In the genomic region with DNA sequence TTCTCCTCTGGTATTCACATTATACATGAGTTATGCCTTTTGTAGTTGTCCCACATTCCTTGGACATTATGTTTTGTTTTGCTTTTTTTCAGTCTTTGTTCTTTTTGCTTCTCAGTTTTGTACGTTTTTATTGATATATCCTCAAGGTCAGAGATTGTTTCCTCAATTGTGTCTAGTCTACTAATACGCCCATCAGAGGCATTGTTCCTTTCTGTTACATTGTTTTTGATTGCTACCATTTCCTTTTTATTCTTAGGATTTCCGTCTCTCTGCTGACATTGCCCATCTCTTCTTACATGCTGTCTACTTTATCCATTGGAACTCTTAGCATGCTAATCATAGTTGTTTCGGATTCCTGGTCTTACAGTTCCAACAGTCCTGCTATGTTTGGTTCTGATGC, we compare ENCODE assay signal across 26 cellular contexts. TPM values are rescaled to one million over a fixed set of nuclear protein-coding genes. Genes with fewer than 3 reads are reported as not detected.
"Had no signal": no experiment of that assay in that cellular context is flagged by ENCODE, and none has a peak within 500 bp of the region (broad histone marks: within the 10 kb centered on the region; RNA-seq: fewer than 3 reads in every experiment).

No MANE protein-coding gene starts in this region.

- H3K27ac ChIP-seq: breast epithelium, Peyer's patch, RWPE1, SJSA1 had no signal

- H3K9me3 Mint-ChIP-seq: activated CD8-positive, alpha-beta T cell treated with anti-CD3 and anti-CD28 coated beads for 36 hours; activated naive CD4-positive, alpha-beta T cell treated with anti-CD3 and anti-CD28 coated beads, Interleukin-2, amount 10 ng/mL, durations not matched to agents 7 days and 5 days; activated naive CD8-positive, alpha-beta T cell treated with anti-CD3 and anti-CD28 coated beads for 36 hours; activated T-cell treated with anti-CD3 and anti-CD28 coated beads, Interleukin-2, amount 50 U/mL, for 72 hours; activated T-helper 2 cell treated with anti-CD3 and anti-CD28 coated beads, Interferon-gamma antibody, Interleukin-2, Interleukin-4, amounts not matched to agents 10 μg/mL and 5 μg/mL and 100 μg/mL, durations not matched to agents 14 hours and 24 hours and 36 hours; T-helper 2 cell treated with Interferon-gamma antibody and Interleukin-4, amounts not matched to agents 5 μg/mL and 100 μg/mL, for 36 hours had no signal

- H3K27ac Mint-ChIP-seq: activated CD8-positive, alpha-beta T cell treated with anti-CD3 and anti-CD28 coated beads for 36 hours; activated naive CD4-positive, alpha-beta T cell treated with anti-CD3 and anti-CD28 coated beads, Interleukin-2, amount 10 ng/mL, durations not matched to agents 7 days and 5 days; activated naive CD8-positive, alpha-beta T cell treated with anti-CD3 and anti-CD28 coated beads for 36 hours; activated T-cell treated with anti-CD3 and anti-CD28 coated beads, Interleukin-2, amount 50 U/mL, for 72 hours; activated T-helper 2 cell treated with anti-CD3 and anti-CD28 coated beads, Interferon-gamma antibody, Interleukin-2, Interleukin-4, amounts not matched to agents 10 μg/mL and 5 μg/mL and 100 μg/mL, durations not matched to agents 14 hours and 24 hours and 36 hours; T-helper 2 cell treated with Interferon-gamma antibody and Interleukin-4, amounts not matched to agents 5 μg/mL and 100 μg/mL, for 36 hours had no signal

- H3K4me3 Mint-ChIP-seq: activated CD8-positive, alpha-beta T cell treated with anti-CD3 and anti-CD28 coated beads for 36 hours; activated naive CD4-positive, alpha-beta T cell treated with anti-CD3 and anti-CD28 coated beads, Interleukin-2, amount 10 ng/mL, durations not matched to agents 7 days and 5 days; activated naive CD8-positive, alpha-beta T cell treated with anti-CD3 and anti-CD28 coated beads for 36 hours; activated T-cell treated with anti-CD3 and anti-CD28 coated beads, Interleukin-2, amount 50 U/mL, for 72 hours; T-helper 2 cell treated with Interferon-gamma antibody and Interleukin-4, amounts not matched to agents 5 μg/mL and 100 μg/mL, for 36 hours had no signal

- DNase-seq: activated CD4-positive, alpha-beta T cell treated with anti-CD3 and anti-CD28 coated beads for 4 hours; activated CD8-positive, alpha-beta memory T cell treated with anti-CD3 and anti-CD28 coated beads, Interleukin-2, amount 50 U/mL, for 4 hours; activated CD8-positive, alpha-beta T cell treated with anti-CD3 and anti-CD28 coated beads for 36 hours; activated gamma-delta T cell treated with Interleukin-2 at 50 U/mL for 16 hours; activated naive CD4-positive, alpha-beta T cell treated with anti-CD3 and anti-CD28 coated beads, Interleukin-2, amount 10 ng/mL, durations not matched to agents 7 days and 5 days; activated naive CD8-positive, alpha-beta T cell treated with anti-CD3 and anti-CD28 coated beads for 36 hours; activated T-cell treated with anti-CD3 and anti-CD28 coated beads, Interleukin-2, amount 50 U/mL, for 72 hours; Karpas-422; MM.1S; NCI-H1105; NCI-H1436 treated with DMSO at 0.1 percent for 48 hours; NCI-H187; NCI-H2081; NCI-H510A treated with DMSO at 0.1 percent for 48 hours; NCI-H69; NK-92 treated with Interleukin-12 subunit alpha and Interleukin-12 subunit beta, amount 100 ng/mL, for 24 hours; Peyer's patch; SHP77; SW 1271 had no signal

- H3K4me1 Mint-ChIP-seq: activated naive CD4-positive, alpha-beta T cell treated with anti-CD3 and anti-CD28 coated beads, Interleukin-2, amount 10 ng/mL, durations not matched to agents 7 days and 5 days had no signal

- H3K4me3 ChIP-seq: breast epithelium, Peyer's patch, SJSA1 had no signal

- ATAC-seq: activated CD4-positive, CD25-positive, alpha-beta regulatory T cell treated with anti-CD3 and anti-CD28 coated beads, Interleukin-2, amount 50 U/mL, for 24 hours; activated CD8-positive, alpha-beta T cell treated with anti-CD3 and anti-CD28 coated beads for 36 hours; activated T-cell treated with anti-CD3 and anti-CD28 coated beads, Interleukin-2, amount 50 U/mL, for 72 hours; SK-N-SH treated with all-trans-retinoic acid at 6 μM for 48 hours had no signal

- H3K27me3 Mint-ChIP-seq: activated CD8-positive, alpha-beta T cell treated with anti-CD3 and anti-CD28 coated beads for 36 hours; activated naive CD4-positive, alpha-beta T cell treated with anti-CD3 and anti-CD28 coated beads, Interleukin-2, amount 10 ng/mL, durations not matched to agents 7 days and 5 days; activated naive CD8-positive, alpha-beta T cell treated with anti-CD3 and anti-CD28 coated beads for 36 hours had no signal

RNA-seq across cellular contexts. Expression of gene ADCY10, which starts 50.7 kb away (rescaled TPM):
- total RNA-seq: activated naive CD8-positive, alpha-beta T cell treated with anti-CD3 and anti-CD28 coated beads for 36 hours; SJSA1 had no signal
